Comparison of ENCODE assay signal across 9 cellular contexts in the genomic region with DNA sequence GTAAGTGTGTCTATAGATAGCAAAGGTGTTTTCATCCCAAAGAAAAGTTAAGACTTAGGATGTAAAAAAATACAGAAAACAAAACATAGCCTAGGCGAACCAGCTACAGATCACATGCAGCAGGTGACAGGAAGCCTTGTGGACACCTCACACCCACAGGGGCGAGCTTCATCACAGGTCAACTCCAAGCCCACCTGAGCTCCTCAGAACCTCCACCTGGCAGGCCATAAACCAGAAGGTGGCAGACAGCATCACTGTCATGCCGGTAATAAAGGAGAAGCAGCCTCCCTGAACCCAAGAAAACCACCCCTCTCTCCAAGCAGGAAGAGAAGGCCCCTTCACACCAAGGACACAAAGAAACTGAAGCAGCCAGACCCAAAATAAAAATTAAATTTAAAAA. TPM values are rescaled to one million over a fixed set of nuclear protein-coding genes. Genes with fewer than 3 reads are reported as not detected.
DNase-seq lines count a peak whose midpoint lies in the region; ATAC-seq, FAIRE-seq and TF ChIP-seq lines count a peak whose summit lies in the region.
"Had no signal": no experiment of that assay in that cellular context is flagged by ENCODE, and none has a peak within 500 bp of the region (broad histone marks: within the 10 kb centered on the region; RNA-seq: fewer than 3 reads in every experiment).

No MANE protein-coding gene starts in this region.

- peak overlapping the region; percentile 62 for H3K9ac ChIP-seq in rectal smooth muscle tissue (ENCODE audit: low read length)

- peaks cover 19% of the 10 kb centered on the region for H3K4me1 ChIP-seq in A549
- peaks cover 11 to 34% (median 13%) of the 10 kb centered on the region in 3 donors for H3K4me1 ChIP-seq in esophagus squamous epithelium
- peaks cover 5% of the 10 kb centered on the region for H3K4me1 ChIP-seq in rectal smooth muscle tissue (ENCODE audit: control insufficient read depth, insufficient read depth, low read length)

- peak overlapping the region; percentile 97 for H3K4me3 ChIP-seq in A549
- peak overlapping the region; percentile 79 to 98 (median 96) for H3K4me3 ChIP-seq in esophagus squamous epithelium
- peak overlapping the region; percentile 91 for H3K4me3 ChIP-seq in rectal smooth muscle tissue (ENCODE audit: low read length)

- no peak for TF ChIP-seq POLR2A in A549 (IDR thresholded peaks at IDR 0.05; ENCODE audit: low read length)
- no peak for TF ChIP-seq POLR2A in esophagus squamous epithelium (IDR thresholded peaks at IDR 0.05)

- intact Hi-C loops in esophagus squamous epithelium (cut with DNase I) (no loop called here), sciatic nerve (cut with DNase I) (no loop called here)

- TF ChIP-seq EP300 in A549 (IDR thresholded peaks at IDR 0.05) = no peak

- H3K27ac ChIP-seq in A549 = no peak overlapping the region; a peak in 1 of 6 replicates
- peak overlapping the region; percentile 93 for H3K27ac ChIP-seq in VCaP
- H3K27ac ChIP-seq in esophagus squamous epithelium = peak overlapping the region; percentile 91 to 95 (median 94)
- H3K27ac ChIP-seq in rectal smooth muscle tissue (ENCODE audit: low read depth, low read length) = no peak overlapping the region

- ATAC-seq in A549 (no peak), HG02973 (IDR thresholded peaks at IDR 0.05; ENCODE audit: unreplicated experiment) (no peak), sciatic nerve (no peak), GM21423 (IDR thresholded peaks at IDR 0.05; ENCODE audit: unreplicated experiment) (no peak)

- no peaks in the 10 kb centered on the region for H3K27me3 ChIP-seq in esophagus squamous epithelium
- H3K27me3 ChIP-seq in rectal smooth muscle tissue (ENCODE audit: control insufficient read depth, insufficient read depth, low read length) = no peaks in the 10 kb centered on the region

- POLR2A ChIA-PET in A549 (lab: Yijun Ruan, JAX) = no interaction called here

- CTCF ChIA-PET in A549 (lab: Yijun Ruan, JAX) = interaction anchor here (0.8 kb wide), 1 partner anchor 127 kb away, joined by 3 read pairs; no protein-coding TSS in a partner anchor

- DNase-seq in A549 (ENCODE audit: low read depth in 1 of 2, low spot score in 1 of 2) = no peak
- peak; percentile 31 for DNase-seq in GM13977 (ENCODE audit: low spot score)
- no peak for DNase-seq in esophagus squamous epithelium (lab: John Stamatoyannopoulos, UW)
- no peak for DNase-seq in sciatic nerve (ENCODE audit: low spot score)

- H3K9me3 ChIP-seq in A549 = no peaks in the 10 kb centered on the region
- no peaks in the 10 kb centered on the region for H3K9me3 ChIP-seq in esophagus squamous epithelium

- peak overlapping the region; percentile 94 for H3K4me2 ChIP-seq in A549

- TF ChIP-seq RAD21 in A549 (conservative IDR thresholded peaks at IDR 0.05 in 1 of 2, IDR thresholded peaks at IDR 0.05 in 1 of 2) = no peak

- FAIRE-seq in A549 (lab: Jason Lieb, UNC) = no peak
- FAIRE-seq: colon had no signal

- 72% methylated on average over 3 of the region's 3 CpGs for WGBS in A549 (ENCODE audit: missing lambda C conversion rate)
- 15 to 17% methylated on average over 2 to 3 of the region's 3 CpGs for WGBS in esophagus squamous epithelium, 2 donors

- in situ Hi-C loops in GM13977 (cut with MboI; ENCODE audit: low pct_unique_long_range_greater_than_20kb, low sequenced_read_pairs, unreplicated experiment) = no loop called here

- TF ChIP-seq CTCF in A549 (IDR thresholded peaks at IDR 0.05) (no peak), GM13977 (IDR thresholded peaks at IDR 0.05; ENCODE audit: extremely low read depth, insufficient read depth, missing control alignments) (no peak), VCaP (conservative IDR thresholded peaks at IDR 0.05) (peak; percentile 28; the same call in 1 of the 2 replicates), esophagus squamous epithelium (IDR thresholded peaks at IDR 0.05) (no peak)

- no peaks in the 10 kb centered on the region for H3K36me3 ChIP-seq in esophagus squamous epithelium
- H3K36me3 ChIP-seq in rectal smooth muscle tissue (ENCODE audit: control insufficient read depth, insufficient read depth, low read length) = peaks cover 2% of the 10 kb centered on the region

TF ChIP-seq in A549, 52 proteins besides CTCF, POLR2A, EP300 and RAD21:
- TF ChIP-seq, protein P1, sequence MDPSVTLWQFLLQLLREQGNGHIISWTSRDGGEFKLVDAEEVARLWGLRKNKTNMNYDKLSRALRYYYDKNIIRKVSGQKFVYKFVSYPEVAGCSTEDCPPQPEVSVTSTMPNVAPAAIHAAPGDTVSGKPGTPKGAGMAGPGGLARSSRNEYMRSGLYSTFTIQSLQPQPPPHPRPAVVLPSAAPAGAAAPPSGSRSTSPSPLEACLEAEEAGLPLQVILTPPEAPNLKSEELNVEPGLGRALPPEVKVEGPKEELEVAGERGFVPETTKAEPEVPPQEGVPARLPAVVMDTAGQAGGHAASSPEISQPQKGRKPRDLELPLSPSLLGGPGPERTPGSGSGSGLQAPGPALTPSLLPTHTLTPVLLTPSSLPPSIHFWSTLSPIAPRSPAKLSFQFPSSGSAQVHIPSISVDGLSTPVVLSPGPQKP (IDR thresholded peaks at IDR 0.05; ENCODE audit: low read depth, low read length) = no peak

RNA-seq across cellular contexts. Expression of gene RALGAPA2, which starts 1.0 kb away (rescaled TPM):
- 4.7 and 7.0 TPM in 2 replicates for polyA plus RNA-seq in A549 (2011; rRNA removed)
- 0.94 and 1.3 TPM in 2 replicates for polyA plus RNA-seq in A549 (2012; cell fraction: cytosol; rRNA removed)
- polyA plus RNA-seq in A549 (2012; cell fraction: nucleus; rRNA removed) = 1.9 and 3.0 TPM in 2 replicates
- polyA plus RNA-seq in A549 (2017; fragmentation: RNase III; extraction: RNeasy Plus Mini Kit Qiagen cat#74134 plus additional on column Dnase treatment) = 3.2 to 4.0 TPM (median 3.7 TPM) in 3 replicates
- 10.0 and 11.4 TPM in 2 replicates for polyA minus RNA-seq in A549 (2011; rRNA and poly(A)+ RNA removed)
- 10 to 100 TPM; 13.3 to 29.8 (median 23.6) TPM for total RNA-seq in esophagus squamous epithelium
- total RNA-seq in sciatic nerve = 52.0 TPM

Comparison
In these comparisons a context has a peak if more than half of its experiments do, and no peak if none do; other contexts are left out.
1. H3K27ac ChIP-seq: peak in VCaP (single experiment) and esophagus squamous epithelium (4 of 4); none in A549 (0 of 2) and rectal smooth muscle tissue (single experiment).
2. Peak in every context shown above with its lines, with median percentiles within 50 percentile points of each other: H3K4me3 ChIP-seq.